In genomic region chr18:51619283-51619682, GRCh38 we compare ENCODE assay signal across 1 cellular context.
TF ChIP-seq lines count a peak whose summit lies in the region.

No MANE protein-coding gene starts in this region.

TF ChIP-seq in A549, 52 proteins besides CTCF, POLR2A, EP300 and RAD21:
- TF ChIP-seq CEBPB (IDR thresholded peaks at IDR 0.05) (no peak), ZC3H11A (IDR thresholded peaks at IDR 0.05) (no peak), ATOH8 (CRISPR knock-in tag; IDR thresholded peaks at IDR 0.05; ENCODE audit: low read depth) (no peak), MAFK (IDR thresholded peaks at IDR 0.05; ENCODE audit: partially characterized antibody) (no peak), PHF8 (IDR thresholded peaks at IDR 0.05; ENCODE audit: borderline replicate concordance, low read depth) (no peak), BHLHE40 (IDR thresholded peaks at IDR 0.05; ENCODE audit: low read depth, low read length) (no peak), NR3C1 (IDR thresholded peaks at IDR 0.05) (no peak), EHMT2 (IDR thresholded peaks at IDR 0.05; ENCODE audit: low read depth) (no peak), NPAS2 (CRISPR knock-in tag; IDR thresholded peaks at IDR 0.05; ENCODE audit: borderline replicate concordance) (no peak)
